ENCODE assay signal across 1 cellular context in the genomic region with DNA sequence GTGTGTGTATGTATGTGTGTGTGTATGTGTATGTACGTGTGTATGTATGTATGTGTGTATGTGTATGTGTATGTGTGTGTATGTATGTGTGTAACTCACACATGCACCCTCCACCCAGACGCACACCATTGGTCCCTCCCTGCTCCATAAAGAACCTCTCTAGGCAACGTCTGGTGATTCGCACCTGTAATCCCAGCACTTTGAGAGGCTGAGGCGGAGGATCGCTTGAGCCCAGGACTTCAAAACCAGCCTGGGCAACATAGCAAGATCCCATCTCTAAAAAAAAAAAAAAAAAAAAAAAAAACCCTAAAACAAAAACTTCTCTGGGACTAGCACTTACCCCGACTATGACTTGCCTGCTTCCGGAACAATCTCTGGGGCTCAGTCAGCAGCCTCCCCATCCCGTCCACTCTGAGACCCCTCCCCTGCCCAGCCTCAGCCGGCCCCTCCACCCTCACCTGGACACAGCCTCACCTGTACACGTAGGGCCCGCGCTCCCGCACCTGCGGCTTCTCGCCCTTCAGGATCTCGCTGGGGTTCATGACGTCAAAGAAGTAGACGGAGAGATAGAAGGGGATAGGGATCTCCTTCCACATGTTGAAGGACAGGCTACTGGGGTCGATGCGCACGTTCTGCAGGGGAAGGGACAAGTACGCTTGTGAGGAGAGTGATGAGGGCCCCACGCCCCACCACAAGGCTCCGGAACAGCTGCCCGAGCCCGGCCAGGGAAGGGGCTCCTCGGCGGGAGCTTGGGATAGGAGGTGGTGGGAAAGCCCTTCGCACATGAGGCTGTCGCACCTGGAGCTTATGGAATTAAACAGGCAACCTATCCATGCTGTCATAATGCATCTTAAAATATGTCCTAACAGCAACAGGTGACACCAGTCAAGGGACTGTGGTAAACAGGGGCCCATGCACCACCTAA.
TF ChIP-seq lines count a peak whose summit lies in the region.

No MANE protein-coding gene starts in this region.

TF ChIP-seq in HepG2, 621 proteins besides CTCF, POLR2A, EP300 and RAD21:
- TF ChIP-seq ZNF766 (CRISPR knock-in tag; IDR thresholded peaks at IDR 0.05; ENCODE audit: borderline replicate concordance) (no peak), RBM22 (optimal IDR thresholded peaks at IDR 0.05; ENCODE audit: low read length) (peak; percentile 20), ZNF121 (CRISPR knock-in tag; IDR thresholded peaks at IDR 0.05) (peak; percentile 78)
TF ChIP-seq in HepG2: peak in this region for 2.
